17 cellular contexts compared by ENCODE assay signal in the genomic region with DNA sequence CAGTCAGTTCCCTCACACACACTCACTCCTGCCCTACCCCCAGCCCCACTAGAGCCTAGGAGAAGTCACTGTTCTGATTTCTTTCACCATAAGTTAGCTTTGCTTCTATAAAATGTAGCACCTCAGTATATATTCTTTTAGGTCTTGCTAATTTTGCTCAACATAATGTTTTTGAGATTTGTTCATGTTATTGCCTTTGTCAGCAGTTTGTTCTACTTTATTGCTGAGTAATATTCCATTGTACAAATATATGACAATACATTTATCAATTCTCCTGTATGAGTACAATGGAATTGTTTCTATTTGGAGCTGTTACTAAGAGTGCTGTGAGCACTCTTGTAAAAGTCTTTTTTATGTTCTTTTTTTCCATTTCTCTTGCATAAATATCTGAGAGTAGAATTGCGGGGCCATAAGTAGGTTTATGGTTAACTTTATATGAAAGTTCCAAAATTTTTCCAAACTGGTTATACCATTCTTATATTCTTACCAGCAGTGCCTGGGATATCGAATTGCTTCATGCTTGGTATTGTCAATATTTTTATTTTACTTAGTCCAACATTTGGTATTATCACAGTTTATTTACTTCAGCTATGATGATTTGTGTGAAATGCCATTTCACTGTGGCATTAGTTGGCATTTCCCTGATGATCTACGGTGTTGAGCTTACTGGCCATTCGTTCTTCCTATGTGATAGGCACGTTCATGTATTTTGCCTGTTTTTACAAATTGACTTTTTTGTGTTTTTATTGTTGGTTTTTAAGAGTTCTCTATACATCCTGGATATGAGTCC. TPM values are rescaled to one million over a fixed set of nuclear protein-coding genes. Genes with fewer than 3 reads are reported as not detected.
A peak's percentile ranks its signal among the peaks of the same experiment; 100 is the strongest.
DNase-seq lines count a peak whose midpoint lies in the region; ATAC-seq, FAIRE-seq and TF ChIP-seq lines count a peak whose summit lies in the region.
"Had no signal": no experiment of that assay in that cellular context is flagged by ENCODE, and none has a peak within 500 bp of the region (broad histone marks: within the 10 kb centered on the region; RNA-seq: fewer than 3 reads in every experiment).

No MANE protein-coding gene starts in this region.

- H3K4me3 ChIP-seq in IMR-90 (ENCODE audit: insufficient read depth, low read depth, low read length) (no peak overlapping the region), K562 (no peak overlapping the region), keratinocyte (ENCODE audit: control insufficient read depth in 2 of 3, extremely low read depth in 1 of 3, insufficient read depth in 2 of 3, low read depth in 1 of 3, low read length in 3 of 3) (no peak overlapping the region), smooth muscle cell (no peak overlapping the region)

- H2AK5ac ChIP-seq in IMR-90 (ENCODE audit: low read depth, low read length) = no peak overlapping the region

- H3K36me3 ChIP-seq in IMR-90 (ENCODE audit: control insufficient read depth, insufficient read depth, low read length) = no peaks in the 10 kb centered on the region
- no peaks in the 10 kb centered on the region for H3K36me3 ChIP-seq in K562 (ENCODE audit: control insufficient read depth, insufficient read depth, low read length)
- H3K36me3 ChIP-seq in keratinocyte (ENCODE audit: control insufficient read depth in 2 of 2, extremely low read depth in 1 of 2, insufficient read depth in 2 of 2, low read length in 2 of 2) = no peaks in the 10 kb centered on the region
- no peaks in the 10 kb centered on the region for H3K36me3 ChIP-seq in smooth muscle cell (ENCODE audit: low read depth)

- TF ChIP-seq RAD21 in IMR-90 (IDR thresholded peaks at IDR 0.05; ENCODE audit: low read length) (no peak), K562 (CRISPR knock-in tag; conservative IDR thresholded peaks at IDR 0.05 in 1 of 2, IDR thresholded peaks at IDR 0.05 in 1 of 2) (no peak)

- H3K27me3 ChIP-seq in IMR-90 (ENCODE audit: control insufficient read depth, insufficient read depth, low read length) (no peaks in the 10 kb centered on the region), K562 (ENCODE audit: control insufficient read depth in 2 of 2, insufficient read depth in 2 of 2, low read length in 2 of 2) (0 out of 5 replicates have a peak, but pooled peaks cover 0 to 8% of the 10 kb centered on the region in 2 experiments), keratinocyte (ENCODE audit: control insufficient read depth, extremely low read depth, insufficient read depth, low read length) (no peaks in the 10 kb centered on the region), smooth muscle cell (ENCODE audit: low read depth) (no peaks in the 10 kb centered on the region)

- no peaks in the 10 kb centered on the region for H3K79me1 ChIP-seq in IMR-90 (ENCODE audit: low read depth in 1 of 2, low read length in 2 of 2)

- no peak overlapping the region for H2BK5ac ChIP-seq in IMR-90 (ENCODE audit: low read depth, low read length, poor library complexity, severe bottlenecking)

- POLR2A ChIA-PET in IMR-90 (lab: Charles Lee; ENCODE audit: unreplicated experiment) = no interaction called here
- POLR2A ChIA-PET in K562 (lab: Yijun Ruan, JAX) = interaction anchor here (0.7 to 0.8 kb wide), 2 partner anchors 44 to 276 kb away, joined by 3 read pairs; no protein-coding TSS in a partner anchor

- H2BK120ac ChIP-seq in IMR-90 (ENCODE audit: low read depth, low read length) = no peak overlapping the region

- no peak overlapping the region for H2AFZ ChIP-seq in IMR-90 (replicated peaks; ENCODE audit: low read length, poor library complexity)
- H2AFZ ChIP-seq in K562 (ENCODE audit: low read depth, low read length) = no peak overlapping the region
- H2AFZ ChIP-seq in keratinocyte (ENCODE audit: control insufficient read depth, low read length) = no peak overlapping the region
- no peak overlapping the region for H2AFZ ChIP-seq in smooth muscle cell (ENCODE audit: low read depth)

- H4K20me1 ChIP-seq in IMR-90 (ENCODE audit: insufficient read depth, low read length) (no peaks in the 10 kb centered on the region), K562 (replicated peaks; ENCODE audit: control insufficient read depth, insufficient read depth, low read length) (no peaks in the 10 kb centered on the region), keratinocyte (ENCODE audit: control insufficient read depth, extremely low read depth, insufficient read depth, low read length) (no peaks in the 10 kb centered on the region), smooth muscle cell (ENCODE audit: low read depth) (no peaks in the 10 kb centered on the region)

- no peak for ATAC-seq in IMR-90 (ENCODE audit: low read depth)
- no peak for ATAC-seq in K562
- ATAC-seq in natural killer cell treated with Interleukin-12 subunit alpha and Interleukin-12 subunit beta and Interleukin-15 and Interleukin-18, amount 100 ng/mL, for 72 hours = no peak
- ATAC-seq: CD8-positive, alpha-beta T cell had no signal

- TF ChIP-seq EP300 in K562 (IDR thresholded peaks at IDR 0.05; ENCODE audit: low read length) = no peak

- H3K27ac Mint-ChIP-seq in Calu3 (ENCODE audit: unreplicated experiment) = peak overlapping the region; percentile 94
- no peak overlapping the region for H3K27ac Mint-ChIP-seq in natural killer cell treated with Interleukin-12 subunit alpha and Interleukin-12 subunit beta and Interleukin-15 and Interleukin-18, amount 100 ng/mL, for 72 hours
- H3K27ac Mint-ChIP-seq: CD8-positive, alpha-beta T cell; H9 had no signal

- H3K9me3 ChIP-seq in IMR-90 (ENCODE audit: control insufficient read depth, insufficient read depth, low read length) (peaks cover 4% of the 10 kb centered on the region; the same call in 1 of the 2 replicates), K562 (replicated peaks; ENCODE audit: control insufficient read depth, insufficient read depth, low read depth, low read length) (no peaks in the 10 kb centered on the region), keratinocyte (ENCODE audit: control insufficient read depth, low read depth, low read length) (no peaks in the 10 kb centered on the region), smooth muscle cell (replicated peaks; ENCODE audit: low read depth) (peaks cover 6% of the 10 kb centered on the region)

- H3K27ac ChIP-seq in IMR-90 (ENCODE audit: insufficient read depth, low read length) (no peak overlapping the region), K562 (ENCODE audit: extremely low read depth, low read depth, low read length) (no peak overlapping the region), keratinocyte (ENCODE audit: control insufficient read depth, insufficient read depth, low read length) (peak overlapping the region; percentile 90), smooth muscle cell (ENCODE audit: low read depth) (no peak overlapping the region)

- WGBS in IMR-90 (ENCODE audit: extremely low coverage in 2 of 2, insufficient read length in 1 of 2), 2 experiments = no CpG with 5 or more reads among the region's 5 CpGs
- WGBS in K562 (ENCODE audit: insufficient coverage, low coverage, missing lambda C conversion rate) = 0% methylated on average over 5 of the region's 5 CpGs
- 94% methylated on average over 5 of the region's 5 CpGs for WGBS in smooth muscle cell (ENCODE audit: low lambda C conversion rate)

- DNase-seq in Calu3 (no peak), IMR-90 (no peak), K562 (ENCODE audit: extremely low read depth in 1 of 4, low spot score in 3 of 4) (no peak), keratinocyte (ENCODE audit: low read depth, low spot score) (no peak), activated T-cell treated with anti-CD3 and anti-CD28 coated beads for 4 hours (no peak), smooth muscle cell (lab: John Stamatoyannopoulos, UW; ENCODE audit: unreplicated experiment) (no peak)
- no peak for DNase-seq in natural killer cell treated with Interleukin-12 subunit alpha and Interleukin-12 subunit beta and Interleukin-15 and Interleukin-18, amount 100 ng/mL, for 72 hours (ENCODE audit: low spot score)
- DNase-seq: CD8-positive, alpha-beta T cell; COR-L47; DND-41; GDM1; GOT3; H9 had no signal

- H3K4me1 Mint-ChIP-seq in Calu3 (ENCODE audit: low read depth, unreplicated experiment) = peaks cover 37% of the 10 kb centered on the region
- H3K4me1 Mint-ChIP-seq in natural killer cell treated with Interleukin-12 subunit alpha and Interleukin-12 subunit beta and Interleukin-15 and Interleukin-18, amount 100 ng/mL, for 72 hours (ENCODE audit: low read depth in 2 of 2) = no peaks in the 10 kb centered on the region
- H3K4me1 Mint-ChIP-seq: CD14-positive monocyte had no signal

- H3K9ac ChIP-seq in IMR-90 (ENCODE audit: low read depth, low read length) (no peak overlapping the region), K562 (ENCODE audit: insufficient read depth in 1 of 2, low read depth in 2 of 2, low read length in 2 of 2) (no peak overlapping the region), keratinocyte (ENCODE audit: control insufficient read depth, extremely low read depth, insufficient read depth, low read length) (peak overlapping the region; percentile 13), smooth muscle cell (ENCODE audit: low read depth) (no peak overlapping the region)

- H3K27me3 Mint-ChIP-seq in Calu3 (ENCODE audit: unreplicated experiment) = no peaks in the 10 kb centered on the region
- H3K27me3 Mint-ChIP-seq in natural killer cell treated with Interleukin-12 subunit alpha and Interleukin-12 subunit beta and Interleukin-15 and Interleukin-18, amount 100 ng/mL, for 72 hours = peaks cover 7 to 27% of the 10 kb centered on the region in 2 donors

- in situ Hi-C loops in IMR-90 (cut with MboI; ENCODE audit: low sequenced_read_pairs) = no loop called here
- in situ Hi-C loops in K562 (cut with MboI) = no loop called here

- CTCF ChIA-PET in Calu3 (lab: Charles Lee) = no interaction called here
- CTCF ChIA-PET in IMR-90 (lab: Yijun Ruan, JAX) = interaction anchor here (0.8 kb wide), 1 partner anchor 26 kb away, joined by 4 read pairs; no protein-coding TSS in a partner anchor
- CTCF ChIA-PET in K562 (lab: Yijun Ruan, JAX; ENCODE audit: low intra/inter-chr PET ratio) = no interaction called here

- H2AK9ac ChIP-seq in IMR-90 (replicated peaks; ENCODE audit: low read depth, low read length, poor library complexity) = no peak overlapping the region

- no peak overlapping the region for H3K14ac ChIP-seq in IMR-90 (replicated peaks; ENCODE audit: low read depth, low read length)

- no peak overlapping the region for H4K91ac ChIP-seq in IMR-90 (ENCODE audit: insufficient read depth, low read depth, low read length)

- H3K23ac ChIP-seq in IMR-90 (ENCODE audit: low read depth, low read length) = no peak overlapping the region

- H3K4ac ChIP-seq in IMR-90 (ENCODE audit: low read depth, low read length) = no peak overlapping the region

- H3K9me1 ChIP-seq in IMR-90 (ENCODE audit: insufficient read depth, low read length) = peaks cover 4% of the 10 kb centered on the region; the same call in 1 of the 2 replicates
- H3K9me1 ChIP-seq in K562 (ENCODE audit: control insufficient read depth, insufficient read depth, low read length) = no peaks in the 10 kb centered on the region
- no peaks in the 10 kb centered on the region for H3K9me1 ChIP-seq in keratinocyte (ENCODE audit: control insufficient read depth, extremely low read depth, insufficient read depth, low read length)

- H3K79me2 ChIP-seq in K562 (ENCODE audit: control insufficient read depth, insufficient read depth, low read length) (no peaks in the 10 kb centered on the region), keratinocyte (ENCODE audit: control insufficient read depth, insufficient read depth, low read length) (no peaks in the 10 kb centered on the region), smooth muscle cell (ENCODE audit: low read depth) (no peaks in the 10 kb centered on the region)

- H4K5ac ChIP-seq in IMR-90 (ENCODE audit: low read depth, low read length) = no peak overlapping the region

- H3K4me1 ChIP-seq in IMR-90 (ENCODE audit: control insufficient read depth, insufficient read depth, low read length) (no peaks in the 10 kb centered on the region; the same call in 1 of the 2 replicates), K562 (replicated peaks in 1 of 2; ENCODE audit: control insufficient read depth in 2 of 2, insufficient read depth in 2 of 2, low read length in 2 of 2) (no peaks in the 10 kb centered on the region), keratinocyte (ENCODE audit: control insufficient read depth, extremely low read depth, insufficient read depth, low read length) (peaks cover 29% of the 10 kb centered on the region), smooth muscle cell (ENCODE audit: low read depth) (no peaks in the 10 kb centered on the region)

- H3K56ac ChIP-seq in IMR-90 (ENCODE audit: extremely low read depth, insufficient read depth, low read length) = no peak overlapping the region

- dilution Hi-C loops in IMR-90 (cut with HindIII; ENCODE audit: low sequenced_read_pairs, unreplicated experiment) (no loop called here), keratinocyte (cut with MboI; ENCODE audit: extremely low pct_ligation_motif_present, low sequenced_read_pairs) (no loop called here)

- H4K8ac ChIP-seq in IMR-90 (ENCODE audit: low read depth in 2 of 2, low read length in 2 of 2) = no peak overlapping the region

- no peaks in the 10 kb centered on the region for H3F3A ChIP-seq in smooth muscle cell (ENCODE audit: low read depth)

- H2BK20ac ChIP-seq in IMR-90 (ENCODE audit: low read depth, low read length) = no peak overlapping the region

- peaks cover 23% of the 10 kb centered on the region for H3K36me3 Mint-ChIP-seq in Calu3 (ENCODE audit: insufficient read depth, unreplicated experiment)
- H3K36me3 Mint-ChIP-seq in natural killer cell treated with Interleukin-12 subunit alpha and Interleukin-12 subunit beta and Interleukin-15 and Interleukin-18, amount 100 ng/mL, for 72 hours = peaks cover 5% of the 10 kb centered on the region
- H3K36me3 Mint-ChIP-seq: CD14-positive monocyte; CD8-positive, alpha-beta T cell had no signal

- FAIRE-seq in K562 (lab: Jason Lieb, UNC) = peak; percentile 26
- FAIRE-seq in keratinocyte (lab: Jason Lieb, UNC) = no peak
- FAIRE-seq: A204.1, GM12892, HTR-8/SVneo had no signal

- intact Hi-C loops in Calu3 (cut with micrococcal nuclease; ENCODE audit: unreplicated experiment) (no loop called here), IMR-90 (cut with micrococcal nuclease) (no loop called here), K562 (cut with micrococcal nuclease) (no loop called here)

- no peak overlapping the region for H3K18ac ChIP-seq in IMR-90 (ENCODE audit: low read depth, low read length)

- TF ChIP-seq POLR2A in IMR-90 (IDR thresholded peaks at IDR 0.05; ENCODE audit: low read depth, low read length) (no peak), K562 (conservative IDR thresholded peaks at IDR 0.05) (no peak)

- TF ChIP-seq CTCF in Calu3 (IDR thresholded peaks at IDR 0.05; ENCODE audit: unreplicated experiment) = no peak
- no peak for TF ChIP-seq CTCF in IMR-90 (conservative IDR thresholded peaks at IDR 0.05; ENCODE audit: low read depth, low read length)
- TF ChIP-seq CTCF in K562 (IDR thresholded peaks at IDR 0.05 in 2 of 3, conservative IDR thresholded peaks at IDR 0.05 in 1 of 3; ENCODE audit: insufficient read depth in 2 of 3, low read depth in 1 of 3, low read length in 3 of 3) = no peak
- no peak for TF ChIP-seq CTCF in keratinocyte (optimal IDR thresholded peaks at IDR 0.05 in 1 of 3, IDR thresholded peaks at IDR 0.05 in 1 of 3, conservative IDR thresholded peaks at IDR 0.05 in 1 of 3; ENCODE audit: extremely low read depth in 1 of 3, insufficient read depth in 2 of 3, low read length in 3 of 3)
- no peak for TF ChIP-seq CTCF in smooth muscle cell (IDR thresholded peaks at IDR 0.05; ENCODE audit: borderline replicate concordance, insufficient read depth, poor library complexity, severe bottlenecking)

- BruUV-seq in Calu3 (replicated peaks; lab: Mats Ljungman, UMichigan) (no TSS peak), IMR-90 (replicated peaks; lab: Mats Ljungman, UMichigan) (no TSS peak), K562 (replicated peaks; lab: Mats Ljungman, UMichigan) (no TSS peak)

- peaks cover 2% of the 10 kb centered on the region for H3K9me3 Mint-ChIP-seq in Calu3 (ENCODE audit: low read depth, unreplicated experiment)
- H3K9me3 Mint-ChIP-seq in natural killer cell treated with Interleukin-12 subunit alpha and Interleukin-12 subunit beta and Interleukin-15 and Interleukin-18, amount 100 ng/mL, for 72 hours = peaks cover 2% of the 10 kb centered on the region

- H3K4me2 ChIP-seq in IMR-90 (ENCODE audit: low read depth, low read length) = no peak overlapping the region
- H3K4me2 ChIP-seq in K562 (ENCODE audit: insufficient read depth, low read length) = no peak overlapping the region
- no peak overlapping the region for H3K4me2 ChIP-seq in keratinocyte (ENCODE audit: control insufficient read depth, extremely low read depth, insufficient read depth, low read depth, low read length)
- no peak overlapping the region for H3K4me2 ChIP-seq in smooth muscle cell

- H2BK15ac ChIP-seq in IMR-90 (ENCODE audit: low read depth, low read length) = no peak overlapping the region

- peak overlapping the region; percentile 44 for H3K4me3 Mint-ChIP-seq in Calu3 (ENCODE audit: low read depth, unreplicated experiment)
- H3K4me3 Mint-ChIP-seq in natural killer cell treated with Interleukin-12 subunit alpha and Interleukin-12 subunit beta and Interleukin-15 and Interleukin-18, amount 100 ng/mL, for 72 hours = no peak overlapping the region
- H3K4me3 Mint-ChIP-seq: CD14-positive monocyte; CD8-positive, alpha-beta T cell; H9 had no signal

RNA-seq across cellular contexts. Expression of a gene that starts 25.3 kb away (rescaled TPM):
- total RNA-seq in Calu3 (2022) (24.7 and 40.6 TPM in 2 replicates), IMR-90 (2012; rRNA removed) (5.6 and 8.6 TPM in 2 replicates), K562 (2014; rRNA removed) (not detected in 2 replicates), K562 (2014; rRNA removed; fragmentation: Illumina TruSeq; extraction: Trizol) (not detected in 2 replicates), K562 (2015; rRNA removed; fragmentation: Illumina TruSeq; extraction: Trizol) (0.08 TPM in 1 of 2 replicates, not detected in the other), K562 (2021) (not detected in 2 replicates), smooth muscle cell (20.0 and 22.0 TPM in 2 replicates)
- polyA plus RNA-seq in IMR-90 (2012; rRNA removed) (8.5 and 9.0 TPM in 2 replicates), K562 (2011; rRNA removed) (0.03 TPM in 1 of 2 replicates, not detected in the other), K562 (2014; fragmentation: Illumina TruSeq; extraction: Trizol) (0.06 and 0.07 TPM in 2 replicates), K562 (2014; fragmentation: Nextera tagmentation; extraction: Ambion mirVana) (not detected), K562 (2014; rRNA removed) (0.07 TPM in 1 of 2 replicates, not detected in the other), keratinocyte (17.2 to 19.7 TPM (median 18.0 TPM) in 3 replicates), smooth muscle cell (8.2 and 18.6 TPM in 2 replicates)
- polyA plus RNA-seq in IMR-90 (2012; cell fraction: cytosol; rRNA removed) = 3.2 and 5.6 TPM in 2 replicates
- 7.5 and 15.6 TPM in 2 replicates for polyA plus RNA-seq in IMR-90 (2012; cell fraction: nucleus; rRNA removed; ENCODE audit: low replicate concordance)
- total RNA-seq in K562 (2011; cell fraction: chromatin; rRNA removed; ENCODE audit: low replicate concordance) = not detected in 2 replicates
- not detected in 2 replicates for total RNA-seq in K562 (2011; cell fraction: nucleolus; rRNA removed)
- total RNA-seq in K562 (2011; cell fraction: nucleoplasm; rRNA removed) = not detected in 2 replicates
- 0.06 and 0.07 TPM in 2 replicates for polyA plus RNA-seq in K562 (2011; cell fraction: cytosol; rRNA removed)
- polyA plus RNA-seq in K562 (2011; cell fraction: nucleus; rRNA removed) = 0.10 and 0.25 TPM in 2 replicates
- polyA plus RNA-seq in K562 (2012) = 0.05 and 0.10 TPM in 2 replicates
- not detected in 2 replicates for polyA minus RNA-seq in K562 (2011; rRNA and poly(A)+ RNA removed)
- polyA minus RNA-seq in K562 (2011; cell fraction: cytosol; rRNA and poly(A)+ RNA removed) = not detected in 2 replicates
- not detected in 2 replicates for polyA minus RNA-seq in K562 (2011; cell fraction: nucleus; rRNA and poly(A)+ RNA removed)
- polyA plus RNA-seq in keratinocyte (2011; ENCODE audit: low read depth) = 13.7 TPM
- 8.8 and 14.9 TPM in 2 replicates for polyA plus RNA-seq in keratinocyte (2011; cell fraction: cytosol; rRNA removed)
- polyA plus RNA-seq in keratinocyte (2011; cell fraction: nucleus; rRNA removed) = 41.0 and 50.4 TPM in 2 replicates
- polyA plus RNA-seq in keratinocyte (2012; ENCODE audit: low replicate concordance) = 13.0 and 13.5 TPM in 2 replicates
- 6.3 to 7.3 TPM (median 7.1 TPM) in 3 replicates for polyA minus RNA-seq in keratinocyte
- 9.4 TPM for polyA minus RNA-seq in keratinocyte (2011; cell fraction: cytosol; rRNA and poly(A)+ RNA removed)
- polyA minus RNA-seq in keratinocyte (2011; cell fraction: nucleus; rRNA and poly(A)+ RNA removed) = 11.9 and 12.2 TPM in 2 replicates
- total RNA-seq in natural killer cell treated with Interleukin-12 subunit alpha and Interleukin-12 subunit beta and Interleukin-15 and Interleukin-18, amount 100 ng/mL, for 72 hours = under 1 TPM in 1 of 2 donors, not detected in 1; 0.20 TPM
